26 cellular contexts compared by ENCODE assay signal in genomic region chr4:121049072-121049599, GRCh38. TPM values are rescaled to one million over a fixed set of nuclear protein-coding genes. Genes with fewer than 3 reads are reported as not detected.
"Had no signal": no experiment of that assay in that cellular context is flagged by ENCODE, and none has a peak within 500 bp of the region (broad histone marks: within the 10 kb centered on the region; RNA-seq: fewer than 3 reads in every experiment).

No MANE protein-coding gene starts in this region.

- H3K27ac ChIP-seq: heart left ventricle, left ventricle myocardium inferior, neutrophil, pancreas, prostate gland, suprapubic skin, tibial artery had no signal

- DNase-seq: activated CD4-positive, alpha-beta T cell treated with anti-CD3 and anti-CD28 coated beads for 36 hours; activated CD4-positive, CD25-positive, alpha-beta regulatory T cell; activated CD8-positive, alpha-beta memory T cell treated with anti-CD3 and anti-CD28 coated beads, Interleukin-2, amount 10 ng/mL, durations not matched to agents 7 days and 5 days; activated CD8-positive, alpha-beta T cell treated with anti-CD3 and anti-CD28 coated beads, Interleukin-2, amount 10 ng/mL, durations not matched to agents 7 days and 5 days; activated naive CD8-positive, alpha-beta T cell treated with anti-CD3 and anti-CD28 coated beads, Interleukin-2, amount 50 U/mL, for 24 hours; activated T-cell treated with anti-CD3 and anti-CD28 coated beads, Interleukin-2, amount 50 U/mL, for 48 hours; amygdala; caudate nucleus; cortex of kidney; effector memory CD8-positive, alpha-beta T cell; erythroblast; foreskin fibroblast; heart left ventricle; kidney glomerular epithelial cell; left ventricle myocardium inferior; pancreas; retina; stimulated activated CD4-positive, alpha-beta T cell treated with anti-CD3 and anti-CD28 coated beads, Interleukin-1b, Interleukin-23, amount 100 ng/mL, for 48 hours; stimulated activated CD4-positive, alpha-beta T cell treated with anti-CD3 and anti-CD28 coated beads, Interleukin-4, amount 100 ng/mL, for 4 hours; stimulated activated naive B cell treated with anti-CD40 and anti-IgM and Interleukin-4, amounts not matched to agents 10 μg/mL and 1 μg/mL and 100 μg/mL, for 72 hours; tibial artery had no signal

- H3K9me3 ChIP-seq: heart left ventricle, left ventricle myocardium inferior, neutrophil, pancreas, prostate gland, suprapubic skin, tibial artery had no signal

- H3K4me1 ChIP-seq: pancreas, prostate gland, suprapubic skin had no signal

- H3K27me3 ChIP-seq: heart left ventricle, pancreas, suprapubic skin, tibial artery had no signal

- H3K4me3 ChIP-seq: heart left ventricle, left ventricle myocardium inferior, pancreas, prostate gland, smooth muscle cell, suprapubic skin, tibial artery had no signal

- H3K4me2 ChIP-seq: smooth muscle cell had no signal

- H3K36me3 ChIP-seq: heart left ventricle, left ventricle myocardium inferior, neutrophil, pancreas, prostate gland, suprapubic skin, tibial artery had no signal

- ATAC-seq: activated CD4-positive, alpha-beta T cell treated with anti-CD3 and anti-CD28 coated beads for 36 hours; activated CD8-positive, alpha-beta memory T cell treated with anti-CD3 and anti-CD28 coated beads, Interleukin-2, amount 10 ng/mL, durations not matched to agents 7 days and 5 days; activated CD8-positive, alpha-beta T cell treated with anti-CD3 and anti-CD28 coated beads, Interleukin-2, amount 10 ng/mL, durations not matched to agents 7 days and 5 days; activated naive CD8-positive, alpha-beta T cell treated with anti-CD3 and anti-CD28 coated beads, Interleukin-2, amount 50 U/mL, for 24 hours; effector memory CD8-positive, alpha-beta T cell; heart left ventricle; pancreas; stimulated activated naive B cell treated with anti-CD40 and anti-IgM and Interleukin-4, amounts not matched to agents 10 μg/mL and 1 μg/mL and 100 μg/mL, for 72 hours had no signal

RNA-seq across cellular contexts. Expression of gene NDNF, which starts 23.2 kb away (rescaled TPM):
- total RNA-seq: T-helper 2 cell treated with Interferon-gamma antibody and Interleukin-4, amounts not matched to agents 100 ng/mL and 5 ng/mL, for 36 hours had no signal
